Comparison of ENCODE assay signal across 1 cellular context in the genomic region with DNA sequence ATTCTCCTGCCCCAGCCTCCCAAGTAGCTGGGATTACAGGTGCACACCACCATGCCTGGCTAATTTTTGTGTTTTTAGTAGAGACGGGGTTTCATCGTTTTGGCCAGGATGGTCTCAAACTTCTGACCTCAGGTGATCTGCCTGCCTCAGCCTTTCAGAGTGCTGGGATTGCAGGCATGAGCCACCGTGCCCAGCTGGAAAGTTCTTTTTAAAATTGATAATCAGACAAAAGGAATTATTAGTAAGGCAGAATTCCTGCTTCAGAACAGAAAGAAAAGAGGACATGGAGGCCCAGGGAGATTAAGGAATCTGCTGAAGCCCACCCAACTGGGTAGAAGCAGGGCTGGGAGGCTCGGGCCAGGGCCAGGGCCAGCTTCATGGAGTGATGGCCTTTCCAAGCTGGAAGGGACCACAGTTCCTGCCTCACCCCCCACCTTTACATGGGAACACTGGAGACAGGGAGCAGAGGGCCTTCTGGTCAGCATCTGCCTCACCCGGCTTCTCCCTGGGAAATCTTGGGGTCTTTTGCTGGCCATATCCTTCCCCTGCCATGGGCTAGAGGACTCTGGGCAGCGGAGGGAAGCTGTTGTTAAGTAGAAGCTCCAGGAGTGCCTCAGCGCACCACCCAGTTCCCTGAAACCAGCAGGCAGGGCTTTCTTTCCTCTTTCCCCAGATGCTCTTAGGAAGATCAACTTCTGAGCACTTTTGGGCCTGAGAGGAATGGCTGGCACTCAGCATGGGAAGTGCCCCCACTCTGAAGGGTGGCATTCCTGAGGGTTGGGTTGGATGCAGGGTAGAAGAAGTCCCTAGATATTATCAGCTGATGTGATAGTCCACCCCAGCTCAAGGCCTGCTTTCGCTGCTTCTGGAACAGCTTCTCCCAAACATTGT.
TF ChIP-seq lines count a peak whose summit lies in the region.

No MANE protein-coding gene starts in this region.

TF ChIP-seq in SK-N-SH treated with all-trans-retinoic acid at 6 μM for 48 hours, 23 proteins besides CTCF, POLR2A, EP300 and RAD21:
- TF ChIP-seq, protein P1, sequence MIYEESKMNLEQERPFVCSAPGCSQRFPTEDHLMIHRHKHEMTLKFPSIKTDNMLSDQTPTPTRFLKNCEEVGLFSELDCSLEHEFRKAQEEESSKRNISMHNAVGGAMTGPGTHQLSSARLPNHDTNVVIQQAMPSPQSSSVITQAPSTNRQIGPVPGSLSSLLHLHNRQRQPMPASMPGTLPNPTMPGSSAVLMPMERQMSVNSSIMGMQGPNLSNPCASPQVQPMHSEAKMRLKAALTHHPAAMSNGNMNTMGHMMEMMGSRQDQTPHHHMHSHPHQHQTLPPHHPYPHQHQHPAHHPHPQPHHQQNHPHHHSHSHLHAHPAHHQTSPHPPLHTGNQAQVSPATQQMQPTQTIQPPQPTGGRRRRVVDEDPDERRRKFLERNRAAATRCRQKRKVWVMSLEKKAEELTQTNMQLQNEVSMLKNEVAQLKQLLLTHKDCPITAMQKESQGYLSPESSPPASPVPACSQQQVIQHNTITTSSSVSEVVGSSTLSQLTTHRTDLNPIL (CRISPR knock-in tag; IDR thresholded peaks at IDR 0.05; ENCODE audit: low read depth): no peak
- TF ChIP-seq PPARA (CRISPR knock-in tag; IDR thresholded peaks at IDR 0.05; ENCODE audit: borderline replicate concordance) (no peak), TSHZ2 (CRISPR knock-in tag; IDR thresholded peaks at IDR 0.05) (no peak), BACH2 (CRISPR knock-in tag; IDR thresholded peaks at IDR 0.05; ENCODE audit: borderline replicate concordance) (no peak), CSDC2 (CRISPR knock-in tag; IDR thresholded peaks at IDR 0.05) (no peak), TOX (CRISPR knock-in tag; IDR thresholded peaks at IDR 0.05; ENCODE audit: borderline replicate concordance) (no peak), ISL1 (CRISPR knock-in tag; IDR thresholded peaks at IDR 0.05) (no peak), ZFP3 (CRISPR knock-in tag; IDR thresholded peaks at IDR 0.05) (no peak), ZNF70 (CRISPR knock-in tag; IDR thresholded peaks at IDR 0.05) (no peak), ZNF565 (CRISPR knock-in tag; conservative IDR thresholded peaks at IDR 0.05; ENCODE audit: low read depth) (no peak), ESRRG (CRISPR knock-in tag; IDR thresholded peaks at IDR 0.05) (no peak), ZFP30 (CRISPR knock-in tag; IDR thresholded peaks at IDR 0.05) (no peak), GLIS3 (CRISPR knock-in tag; IDR thresholded peaks at IDR 0.05) (no peak), ZNF8 (CRISPR knock-in tag; IDR thresholded peaks at IDR 0.05) (no peak), ZC3H10 (CRISPR knock-in tag; IDR thresholded peaks at IDR 0.05) (no peak), RARB (CRISPR knock-in tag; IDR thresholded peaks at IDR 0.05) (no peak), SNAI2 (CRISPR knock-in tag; IDR thresholded peaks at IDR 0.05) (no peak)
- TF ChIP-seq, protein P2, sequence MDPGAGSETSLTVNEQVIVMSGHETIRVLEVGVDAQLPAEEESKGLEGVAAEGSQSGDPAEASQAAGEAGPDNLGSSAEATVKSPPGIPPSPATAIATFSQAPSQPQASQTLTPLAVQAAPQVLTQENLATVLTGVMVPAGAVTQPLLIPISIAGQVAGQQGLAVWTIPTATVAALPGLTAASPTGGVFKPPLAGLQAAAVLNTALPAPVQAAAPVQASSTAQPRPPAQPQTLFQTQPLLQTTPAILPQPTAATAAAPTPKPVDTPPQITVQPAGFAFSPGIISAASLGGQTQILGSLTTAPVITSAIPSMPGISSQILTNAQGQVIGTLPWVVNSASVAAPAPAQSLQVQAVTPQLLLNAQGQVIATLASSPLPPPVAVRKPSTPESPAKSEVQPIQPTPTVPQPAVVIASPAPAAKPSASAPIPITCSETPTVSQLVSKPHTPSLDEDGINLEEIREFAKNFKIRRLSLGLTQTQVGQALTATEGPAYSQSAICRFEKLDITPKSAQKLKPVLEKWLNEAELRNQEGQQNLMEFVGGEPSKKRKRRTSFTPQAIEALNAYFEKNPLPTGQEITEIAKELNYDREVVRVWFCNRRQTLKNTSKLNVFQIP (CRISPR knock-in tag; IDR thresholded peaks at IDR 0.05; ENCODE audit: borderline replicate concordance, low read depth): no peak
- TF ChIP-seq, protein P3, sequence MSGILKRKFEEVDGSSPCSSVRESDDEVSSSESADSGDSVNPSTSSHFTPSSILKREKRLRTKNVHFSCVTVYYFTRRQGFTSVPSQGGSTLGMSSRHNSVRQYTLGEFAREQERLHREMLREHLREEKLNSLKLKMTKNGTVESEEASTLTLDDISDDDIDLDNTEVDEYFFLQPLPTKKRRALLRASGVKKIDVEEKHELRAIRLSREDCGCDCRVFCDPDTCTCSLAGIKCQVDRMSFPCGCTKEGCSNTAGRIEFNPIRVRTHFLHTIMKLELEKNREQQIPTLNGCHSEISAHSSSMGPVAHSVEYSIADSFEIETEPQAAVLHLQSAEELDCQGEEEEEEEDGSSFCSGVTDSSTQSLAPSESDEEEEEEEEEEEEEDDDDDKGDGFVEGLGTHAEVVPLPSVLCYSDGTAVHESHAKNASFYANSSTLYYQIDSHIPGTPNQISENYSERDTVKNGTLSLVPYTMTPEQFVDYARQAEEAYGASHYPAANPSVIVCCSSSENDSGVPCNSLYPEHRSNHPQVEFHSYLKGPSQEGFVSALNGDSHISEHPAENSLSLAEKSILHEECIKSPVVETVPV (CRISPR knock-in tag; IDR thresholded peaks at IDR 0.05): no peak
- TF ChIP-seq, protein P4, sequence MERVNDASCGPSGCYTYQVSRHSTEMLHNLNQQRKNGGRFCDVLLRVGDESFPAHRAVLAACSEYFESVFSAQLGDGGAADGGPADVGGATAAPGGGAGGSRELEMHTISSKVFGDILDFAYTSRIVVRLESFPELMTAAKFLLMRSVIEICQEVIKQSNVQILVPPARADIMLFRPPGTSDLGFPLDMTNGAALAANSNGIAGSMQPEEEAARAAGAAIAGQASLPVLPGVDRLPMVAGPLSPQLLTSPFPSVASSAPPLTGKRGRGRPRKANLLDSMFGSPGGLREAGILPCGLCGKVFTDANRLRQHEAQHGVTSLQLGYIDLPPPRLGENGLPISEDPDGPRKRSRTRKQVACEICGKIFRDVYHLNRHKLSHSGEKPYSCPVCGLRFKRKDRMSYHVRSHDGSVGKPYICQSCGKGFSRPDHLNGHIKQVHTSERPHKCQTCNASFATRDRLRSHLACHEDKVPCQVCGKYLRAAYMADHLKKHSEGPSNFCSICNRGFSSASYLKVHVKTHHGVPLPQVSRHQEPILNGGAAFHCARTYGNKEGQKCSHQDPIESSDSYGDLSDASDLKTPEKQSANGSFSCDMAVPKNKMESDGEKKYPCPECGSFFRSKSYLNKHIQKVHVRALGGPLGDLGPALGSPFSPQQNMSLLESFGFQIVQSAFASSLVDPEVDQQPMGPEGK (CRISPR knock-in tag; IDR thresholded peaks at IDR 0.05; ENCODE audit: borderline replicate concordance): no peak
